Comparison of ENCODE assay signal across 8 cellular contexts in the genomic region with DNA sequence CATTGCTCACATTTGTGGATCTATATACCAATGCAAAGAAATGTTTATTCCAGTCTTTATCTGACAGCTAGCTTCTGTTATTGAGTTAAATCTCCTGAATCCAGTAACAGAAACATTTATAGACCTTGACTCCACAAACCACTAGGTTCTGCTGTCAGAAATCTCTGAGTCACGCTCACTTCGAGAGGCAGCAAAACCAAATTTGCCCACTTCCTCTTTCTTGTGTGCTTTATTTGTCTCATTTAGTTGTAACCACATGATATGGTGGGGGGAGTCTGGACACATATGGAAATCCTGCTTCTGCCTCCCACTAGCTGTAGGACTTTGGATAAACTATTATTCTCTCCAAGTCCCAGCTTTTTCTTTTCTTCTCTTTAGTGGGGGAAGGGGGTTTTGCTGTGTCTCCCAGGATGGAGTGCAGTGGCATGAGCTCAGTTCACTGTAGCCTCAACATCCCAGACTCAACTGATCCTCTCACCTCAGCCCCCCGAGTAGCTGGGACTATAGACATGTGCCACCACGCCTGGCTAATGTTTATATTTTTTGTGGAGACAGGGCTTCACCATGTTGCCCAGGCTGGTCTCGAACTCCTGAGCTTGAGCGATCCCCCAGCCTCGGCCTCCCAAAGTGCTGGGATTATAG. TPM values are rescaled to one million over a fixed set of nuclear protein-coding genes. Genes with fewer than 3 reads are reported as not detected.
DNase-seq lines count a peak whose midpoint lies in the region; TF ChIP-seq lines count a peak whose summit lies in the region.

No MANE protein-coding gene starts in this region.

- H3K27ac Mint-ChIP-seq in activated CD4-positive, alpha-beta T cell treated with anti-CD3 and anti-CD28 coated beads, Interleukin-2, amount 10 ng/mL, durations not matched to agents 7 days and 5 days = no peak overlapping the region

- no peaks in the 10 kb centered on the region for H3K9me3 Mint-ChIP-seq in activated CD4-positive, alpha-beta T cell treated with anti-CD3 and anti-CD28 coated beads, Interleukin-2, amount 10 ng/mL, durations not matched to agents 7 days and 5 days

- POLR2A ChIA-PET in activated CD4-positive, alpha-beta T cell treated with anti-CD3 and anti-CD28 coated beads, Interleukin-2, amount 10 ng/mL, durations not matched to agents 7 days and 5 days (lab: Charles Lee) = no interaction called here

- TF ChIP-seq CTCF in retinal pigment epithelial cell (conservative IDR thresholded peaks at IDR 0.05; ENCODE audit: low read depth, low read length) = no peak

- H3K4me3 Mint-ChIP-seq in activated CD4-positive, alpha-beta T cell treated with anti-CD3 and anti-CD28 coated beads, Interleukin-2, amount 10 ng/mL, durations not matched to agents 7 days and 5 days = no peak overlapping the region

- CTCF ChIA-PET in activated CD4-positive, alpha-beta T cell treated with anti-CD3 and anti-CD28 coated beads, Interleukin-2, amount 10 ng/mL, durations not matched to agents 7 days and 5 days (lab: Charles Lee) = interaction anchor here (1.2 kb wide), 1 partner anchor 68 kb away, joined by 3 read pairs; no protein-coding TSS in a partner anchor

- H3K4me1 Mint-ChIP-seq in activated CD4-positive, alpha-beta T cell treated with anti-CD3 and anti-CD28 coated beads, Interleukin-2, amount 10 ng/mL, durations not matched to agents 7 days and 5 days = peaks cover 14% of the 10 kb centered on the region

- H3K4me3 ChIP-seq in retinal pigment epithelial cell (ENCODE audit: low read length) = no peak overlapping the region

- DNase-seq in activated CD4-positive, alpha-beta T cell treated with anti-CD3 and anti-CD28 coated beads, Interleukin-2, amount 10 ng/mL, durations not matched to agents 7 days and 5 days = peak; percentile 44
- no peak for DNase-seq in activated CD4-positive, alpha-beta T cell treated with anti-CD3 and anti-CD28 coated beads, Interleukin-2, amount 50 U/mL, for 1 hour
- peak; percentile 93 for DNase-seq in H4 (ENCODE audit: low spot score)
- DNase-seq in LHCN-M2 (ENCODE audit: low read depth) = peak; percentile 82
- DNase-seq in amniotic epithelial cell (ENCODE audit: low read depth) = peak; percentile 91
- DNase-seq in retinal pigment epithelial cell (ENCODE audit: low read depth) = peak; percentile 50
- no peak for DNase-seq in iPS-NIHi11 (ENCODE audit: low spot score)
- DNase-seq in epidermal melanocyte (ENCODE audit: insufficient read length, low spot score) = no peak

- no peaks in the 10 kb centered on the region for H3K36me3 Mint-ChIP-seq in activated CD4-positive, alpha-beta T cell treated with anti-CD3 and anti-CD28 coated beads, Interleukin-2, amount 10 ng/mL, durations not matched to agents 7 days and 5 days (ENCODE audit: low read depth)

- H3K27me3 Mint-ChIP-seq in activated CD4-positive, alpha-beta T cell treated with anti-CD3 and anti-CD28 coated beads, Interleukin-2, amount 10 ng/mL, durations not matched to agents 7 days and 5 days = peaks cover 6% of the 10 kb centered on the region

RNA-seq across cellular contexts. Expression of a gene that starts 54.4 kb away (rescaled TPM):
- 10 to 100 TPM; 26.2 to 27.3 TPM for total RNA-seq in activated CD4-positive, alpha-beta T cell treated with anti-CD3 and anti-CD28 coated beads, Interleukin-2, amount 10 ng/mL, durations not matched to agents 7 days and 5 days
- total RNA-seq in H4 (2014; rRNA removed; shearing (Covaris generic)) = 0.54 and 1.1 TPM in 2 replicates
- not detected in 2 replicates for total RNA-seq in LHCN-M2 (2014; rRNA removed)
- polyA plus RNA-seq in LHCN-M2 (2012) = not detected

Comparison
In these comparisons a context has a peak if more than half of its experiments do, and no peak if none do; other contexts are left out.
1. DNase-seq: peak in activated CD4-positive, alpha-beta T cell treated with anti-CD3 and anti-CD28 coated beads, Interleukin-2, amount 10 ng/mL, durations not matched to agents 7 days and 5 days (single experiment), H4 (single experiment), LHCN-M2 (single experiment), amniotic epithelial cell (single experiment) and retinal pigment epithelial cell (single experiment); none in activated CD4-positive, alpha-beta T cell treated with anti-CD3 and anti-CD28 coated beads, Interleukin-2, amount 50 U/mL, for 1 hour (single experiment), iPS-NIHi11 (single experiment) and epidermal melanocyte (single experiment).
2. RNA of a gene that starts 54.4 kb away (total RNA-seq): 26.2 to 27.3 TPM in activated CD4-positive, alpha-beta T cell treated with anti-CD3 and anti-CD28 coated beads, Interleukin-2, amount 10 ng/mL, durations not matched to agents 7 days and 5 days; 0.54 to 1.1 TPM in H4 and not detected in LHCN-M2; every median in the first group is over 10 times any median in the second.